Comparison of ENCODE assay signal across 9 cellular contexts in the genomic region with DNA sequence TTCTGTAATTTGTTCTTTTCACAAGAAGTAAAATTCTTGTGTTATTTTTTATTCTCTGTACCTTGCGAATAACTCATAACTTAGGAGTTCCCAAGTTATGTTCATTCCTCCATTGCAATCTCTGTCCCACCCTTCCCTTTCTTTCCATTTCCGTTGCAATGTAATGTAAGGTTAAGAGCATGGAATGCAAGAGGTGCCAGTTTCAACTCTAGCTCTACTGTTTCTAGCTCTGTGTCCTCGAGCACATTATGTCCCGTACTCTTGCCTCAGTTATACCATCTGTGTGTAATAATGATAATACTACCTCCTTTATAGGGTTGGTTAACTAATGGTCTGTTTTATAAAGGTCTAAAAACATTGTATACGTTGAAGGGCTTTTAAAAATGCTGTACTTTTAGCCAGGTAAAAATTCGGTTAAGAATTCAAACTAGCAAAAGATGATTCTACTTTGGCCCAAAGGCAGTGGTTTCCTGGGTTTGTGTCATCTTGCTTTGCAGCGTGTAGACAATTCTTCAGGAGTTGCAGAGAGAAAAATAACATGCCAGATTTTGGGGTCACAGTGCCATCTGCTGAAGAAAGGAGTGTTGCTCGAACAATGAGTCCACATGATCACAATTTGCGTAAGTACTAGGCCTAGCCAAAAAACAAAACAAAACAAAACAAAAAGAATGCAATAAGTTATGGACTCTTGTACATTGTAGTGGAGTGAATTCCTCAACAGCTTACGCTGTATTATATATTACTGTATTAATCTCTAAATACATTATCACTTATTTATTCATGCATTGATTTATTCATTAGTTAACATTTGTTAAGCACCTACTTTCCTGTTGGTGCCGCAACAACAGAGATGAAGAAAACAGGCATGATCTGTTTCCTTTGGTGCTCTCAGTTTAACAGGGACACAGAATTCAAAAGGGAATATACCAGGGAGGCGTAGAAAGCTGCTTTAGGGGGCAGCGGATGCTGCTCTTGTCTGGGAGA. TPM values are rescaled to one million over a fixed set of nuclear protein-coding genes. Genes with fewer than 3 reads are reported as not detected.
DNase-seq lines count a peak whose midpoint lies in the region; ATAC-seq and TF ChIP-seq lines count a peak whose summit lies in the region.
"Had no signal": no experiment of that assay in that cellular context is flagged by ENCODE, and none has a peak within 500 bp of the region (broad histone marks: within the 10 kb centered on the region; RNA-seq: fewer than 3 reads in every experiment).

No MANE protein-coding gene starts in this region.

- no peak overlapping the region for H3K4me2 ChIP-seq in hepatocyte

- DNase-seq in BJ (ENCODE audit: low read depth), result no peak
- DNase-seq in HT-29 (ENCODE audit: low spot score), result peak; percentile 94
- peak; percentile 76 for DNase-seq in SK-MEL-5 (ENCODE audit: low read depth, low spot score)
- peak; percentile 52 for DNase-seq in hepatocyte (ENCODE audit: low spot score)
- no peak for DNase-seq in stimulated activated naive B cell treated with anti-CD40 and anti-IgM and Interleukin-4, amounts not matched to agents 10 μg/mL and 1 μg/mL and 100 μg/mL, for 72 hours
- DNase-seq in vagina (ENCODE audit: extremely low spot score in 2 of 2), result no peak
- DNase-seq: cerebellar nuclear complex had no signal

- no peaks in the 10 kb centered on the region for H3K79me2 ChIP-seq in hepatocyte

- no peaks in the 10 kb centered on the region for H3K9me3 Mint-ChIP-seq in stimulated activated naive B cell treated with anti-CD40 and anti-IgM and Interleukin-4, amounts not matched to agents 10 μg/mL and 1 μg/mL and 100 μg/mL, for 72 hours

- H3K4me1 ChIP-seq in hepatocyte (ENCODE audit: insufficient read depth) (no peaks in the 10 kb centered on the region), vagina (no peaks in the 10 kb centered on the region)

- no peaks in the 10 kb centered on the region for H3K9me2 ChIP-seq in hepatocyte (replicated peaks; ENCODE audit: insufficient read depth)

- H3K4me1 Mint-ChIP-seq in stimulated activated naive B cell treated with anti-CD40 and anti-IgM and Interleukin-4, amounts not matched to agents 10 μg/mL and 1 μg/mL and 100 μg/mL, for 72 hours, result peaks cover 0 to 5% of the 10 kb centered on the region in 2 donors

- H3K27ac ChIP-seq in hepatocyte, result no peak overlapping the region
- H3K27ac ChIP-seq in vagina, result no peak overlapping the region

- H3K4me3 Mint-ChIP-seq in stimulated activated naive B cell treated with anti-CD40 and anti-IgM and Interleukin-4, amounts not matched to agents 10 μg/mL and 1 μg/mL and 100 μg/mL, for 72 hours, result no peak overlapping the region

- in situ Hi-C loops in SK-MEL-5 (cut with HindIII; ENCODE audit: low pct_unique_long_range_greater_than_20kb, low sequenced_read_pairs), result no loop called here

- peaks cover 17 to 20% of the 10 kb centered on the region in 2 donors for H3K27me3 Mint-ChIP-seq in stimulated activated naive B cell treated with anti-CD40 and anti-IgM and Interleukin-4, amounts not matched to agents 10 μg/mL and 1 μg/mL and 100 μg/mL, for 72 hours

- H3K36me3 Mint-ChIP-seq in stimulated activated naive B cell treated with anti-CD40 and anti-IgM and Interleukin-4, amounts not matched to agents 10 μg/mL and 1 μg/mL and 100 μg/mL, for 72 hours, result no peaks in the 10 kb centered on the region

- H3K36me3 ChIP-seq in BJ (ENCODE audit: control insufficient read depth, insufficient read depth, low read length) (no peaks in the 10 kb centered on the region), hepatocyte (replicated peaks; ENCODE audit: insufficient read depth, low read depth) (no peaks in the 10 kb centered on the region), vagina (no peaks in the 10 kb centered on the region)

- TF ChIP-seq POLR2A in vagina (IDR thresholded peaks at IDR 0.05), result no peak

- 75% methylated on average over 13 of the region's 13 CpGs for WGBS in hepatocyte (ENCODE audit: low lambda C conversion rate, missing lambda C conversion rate)

- H2AFZ ChIP-seq in hepatocyte, result no peak overlapping the region

- H3K27me3 ChIP-seq in BJ (ENCODE audit: control insufficient read depth, insufficient read depth, low read length) (no peaks in the 10 kb centered on the region), hepatocyte (no peaks in the 10 kb centered on the region), vagina (no peaks in the 10 kb centered on the region)

- H3K4me3 ChIP-seq in BJ (ENCODE audit: low read depth, low read length) (no peak overlapping the region), hepatocyte (no peak overlapping the region), vagina (no peak overlapping the region)

- intact Hi-C loops in vagina (cut with DNase I), result loop anchor here (10.0 kb wide), 1 partner anchor 93 kb away; no protein-coding TSS in a partner anchor

- CTCF ChIA-PET in BJ (lab: Yijun Ruan, JAX), result interaction anchor here (0.7 to 13.0 kb wide), 14 partner anchors 8 to 450 kb away, joined by 3 to 544 read pairs (median 4); partner anchors contain the start of gene PFDN4

- POLR2A ChIA-PET in BJ (lab: Charles Lee), result no interaction called here

- no peaks in the 10 kb centered on the region for H3K9me3 ChIP-seq in hepatocyte (ENCODE audit: low read depth)
- no peaks in the 10 kb centered on the region for H3K9me3 ChIP-seq in vagina

- H3K27ac Mint-ChIP-seq in stimulated activated naive B cell treated with anti-CD40 and anti-IgM and Interleukin-4, amounts not matched to agents 10 μg/mL and 1 μg/mL and 100 μg/mL, for 72 hours, result no peak overlapping the region

- peak; percentile 50 for TF ChIP-seq CTCF in BJ (IDR thresholded peaks at IDR 0.05; ENCODE audit: insufficient read depth, low read depth, low read length)
- peak; percentile 49 for TF ChIP-seq CTCF in hepatocyte (IDR thresholded peaks at IDR 0.05; ENCODE audit: poor library complexity)
- TF ChIP-seq CTCF in vagina (IDR thresholded peaks at IDR 0.05), result peak in 1 of 3 experiments; percentile 19

- no peaks in the 10 kb centered on the region for H4K20me1 ChIP-seq in hepatocyte (ENCODE audit: insufficient read depth, poor library complexity, severe bottlenecking)

- no peak for ATAC-seq in HG02870 (IDR thresholded peaks at IDR 0.05; ENCODE audit: unreplicated experiment)
- ATAC-seq in stimulated activated naive B cell treated with anti-CD40 and anti-IgM and Interleukin-4, amounts not matched to agents 10 μg/mL and 1 μg/mL and 100 μg/mL, for 72 hours (replicated peaks), result no peak
- no peak for ATAC-seq in HG03108 (IDR thresholded peaks at IDR 0.05; ENCODE audit: unreplicated experiment)

RNA-seq across cellular contexts. Expression of gene PFDN4, which starts 10.0 kb away (rescaled TPM):
- 10.4 and 40.1 TPM in 2 replicates for polyA plus RNA-seq in BJ (2011; rRNA removed)
- 0.76 and 0.87 TPM in 2 replicates for polyA minus RNA-seq in BJ (2011; rRNA and poly(A)+ RNA removed)
- total RNA-seq in HT-29 (2014; rRNA removed; shearing (Covaris generic)), result 26.8 and 27.9 TPM in 2 replicates
- total RNA-seq in SK-MEL-5 (2014; rRNA removed; shearing (Covaris generic)), result 143 and 149 TPM in 2 replicates
- polyA plus RNA-seq in SK-MEL-5 (2015; cell fraction: cytosol; rRNA removed), result 61.8 and 100 TPM in 2 replicates
- 7.3 and 9.5 TPM in 2 replicates for polyA plus RNA-seq in SK-MEL-5 (2015; cell fraction: nucleus; rRNA removed)
- total RNA-seq in hepatocyte, result 102 and 121 TPM in 2 replicates
- polyA plus RNA-seq in hepatocyte, result 40.0 and 45.2 TPM in 2 replicates
- 45.7 TPM for total RNA-seq in vagina

RNA-seq across cellular contexts. Expression of gene CYP24A1, which starts 24.1 kb away (rescaled TPM):
- polyA plus RNA-seq in BJ (2011; rRNA removed) (0.07 and 0.10 TPM in 2 replicates), hepatocyte (not detected in 2 replicates)
- polyA minus RNA-seq in BJ (2011; rRNA and poly(A)+ RNA removed), result 0.57 and 1.3 TPM in 2 replicates
- 1.1 and 1.9 TPM in 2 replicates for total RNA-seq in HT-29 (2014; rRNA removed; shearing (Covaris generic))
- not detected in 2 replicates for total RNA-seq in SK-MEL-5 (2014; rRNA removed; shearing (Covaris generic))
- not detected in 2 replicates for polyA plus RNA-seq in SK-MEL-5 (2015; cell fraction: cytosol; rRNA removed)
- polyA plus RNA-seq in SK-MEL-5 (2015; cell fraction: nucleus; rRNA removed), result not detected in 2 replicates
- total RNA-seq in hepatocyte (1.5 and 1.9 TPM in 2 replicates), vagina (5.9 TPM)

Comparison
In these comparisons a context has a peak if more than half of its experiments do, and no peak if none do; other contexts are left out.
1. DNase-seq: peak in HT-29 (single experiment), SK-MEL-5 (single experiment) and hepatocyte (single experiment); none in BJ (single experiment), stimulated activated naive B cell treated with anti-CD40 and anti-IgM and Interleukin-4, amounts not matched to agents 10 μg/mL and 1 μg/mL and 100 μg/mL, for 72 hours (single experiment) and vagina (0 of 2).